ENCODE assay signal across 8 cellular contexts in genomic region chr9:74887041-74887980, GRCh38.
A peak's percentile ranks its signal among the peaks of the same experiment; 100 is the strongest.
DNase-seq lines count a peak whose midpoint lies in the region; ATAC-seq and TF ChIP-seq lines count a peak whose summit lies in the region.

Gene TRPM6 (minus strand): TSS chr9:74887921. CDS start chr9:74887856, 65 bp downstream.

- no peak for TF ChIP-seq CTCF in C4-2B (conservative IDR thresholded peaks at IDR 0.05)

- POLR2A ChIA-PET in HEK293T (lab: Yijun Ruan, JAX): interaction anchor here (1.8 kb wide), 1 partner anchor 65 kb away, joined by 7 read pairs; the partner anchor contains the start of gene C9orf40

- H3K9ac ChIP-seq in stomach smooth muscle (ENCODE audit: low read length in 2 of 2): peak within 1 kb of the TSS; percentile 38 to 68

- H3K27me3 ChIP-seq in muscle layer of duodenum (ENCODE audit: low read depth, low read length) (no peaks in the 10 kb centered on the region), stomach smooth muscle (ENCODE audit: control insufficient read depth in 1 of 2, insufficient read depth in 2 of 2, low read length in 2 of 2) (no peaks in the 10 kb centered on the region)

- H3K36me3 ChIP-seq in muscle layer of duodenum (ENCODE audit: control insufficient read depth in 1 of 2, insufficient read depth in 2 of 2, low read length in 2 of 2) (no peaks in the 10 kb centered on the region), stomach smooth muscle (ENCODE audit: control insufficient read depth in 2 of 2, insufficient read depth in 2 of 2, low read length in 2 of 2) (no peaks in the 10 kb centered on the region)

- H3K9me3 ChIP-seq in muscle layer of duodenum (ENCODE audit: control insufficient read depth in 1 of 2, low read length in 2 of 2): no peaks in the 10 kb centered on the region
- H3K9me3 ChIP-seq in stomach smooth muscle (ENCODE audit: control insufficient read depth in 2 of 2, low read length in 2 of 2): no peaks in the 10 kb centered on the region

- H3K4me3 ChIP-seq in muscle layer of duodenum (ENCODE audit: low read depth in 1 of 2, low read length in 2 of 2) (peak within 1 kb of the TSS; percentile 45 to 70), stomach smooth muscle (ENCODE audit: low read length in 2 of 2) (peak within 1 kb of the TSS; percentile 58 to 76)

- peak within 1 kb of the TSS; percentile 7; the same call in 1 of the 2 replicates for H3K27ac ChIP-seq in C4-2B
- peak within 1 kb of the TSS; percentile 25 for H3K27ac ChIP-seq in muscle layer of duodenum (ENCODE audit: low read length)
- H3K27ac ChIP-seq in stomach smooth muscle (ENCODE audit: low read length): peak within 1 kb of the TSS; percentile 41

- CTCF ChIA-PET in HEK293T (lab: Yijun Ruan, JAX): interaction anchor here (1.8 kb wide), 1 partner anchor 65 kb away, joined by 6 read pairs; the partner anchor contains the start of gene C9orf40

- peaks cover 0 to 7% of the 10 kb centered on the region in 2 donors for H3K4me1 ChIP-seq in muscle layer of duodenum (ENCODE audit: control insufficient read depth in 1 of 2, insufficient read depth in 2 of 2, low read length in 2 of 2)
- H3K4me1 ChIP-seq in stomach smooth muscle (ENCODE audit: control insufficient read depth, insufficient read depth, low read length): peaks cover 3% of the 10 kb centered on the region

- no peak for ATAC-seq in GM19452 (IDR thresholded peaks at IDR 0.05; ENCODE audit: unreplicated experiment)

- DNase-seq in HEK293T (ENCODE audit: extremely low spot score) (peak; percentile 63), NCI-H524 (lab: John Stamatoyannopoulos, UW) (peak; percentile 46 to 59), activated T-cell treated with anti-CD3 and anti-CD28 coated beads for 48 hours (ENCODE audit: low read depth) (peak; percentile 29), fibroblast of gingiva (ENCODE audit: low read depth) (peak; percentile 86)

TF ChIP-seq in HEK293T, 16 proteins besides CTCF, POLR2A, EP300 and RAD21:
- no peak for TF ChIP-seq PKNOX1 (IDR thresholded peaks at IDR 0.05)
- TF ChIP-seq TARDBP (IDR thresholded peaks at IDR 0.05): no peak
- no peak for TF ChIP-seq BHLHE40 (IDR thresholded peaks at IDR 0.05; ENCODE audit: borderline replicate concordance)
- no peak for TF ChIP-seq HDGF (IDR thresholded peaks at IDR 0.05; ENCODE audit: borderline replicate concordance)
- no peak for TF ChIP-seq LEF1 (IDR thresholded peaks at IDR 0.05; ENCODE audit: borderline replicate concordance)
- TF ChIP-seq NFRKB (IDR thresholded peaks at IDR 0.05): no peak
- no peak for TF ChIP-seq ELF4 (IDR thresholded peaks at IDR 0.05)
- TF ChIP-seq CTBP1 (IDR thresholded peaks at IDR 0.05; ENCODE audit: borderline replicate concordance): no peak
- TF ChIP-seq FOXA1 (IDR thresholded peaks at IDR 0.05): no peak
- no peak for TF ChIP-seq ARNT (IDR thresholded peaks at IDR 0.05)
- no peak for TF ChIP-seq FOXM1 (IDR thresholded peaks at IDR 0.05; ENCODE audit: borderline replicate concordance)
- no peak for TF ChIP-seq SUZ12 (IDR thresholded peaks at IDR 0.05)
- no peak for TF ChIP-seq ZNF384 (IDR thresholded peaks at IDR 0.05)
- TF ChIP-seq FOXK2 (IDR thresholded peaks at IDR 0.05): no peak

Comparison
In these comparisons a context has a peak if more than half of its experiments do, and no peak if none do; other contexts are left out.
1. DNase-seq: peak in every context shown above with its lines; median percentile 86 in fibroblast of gingiva; 63 in HEK293T; 52 in NCI-H524; 29 in activated T-cell treated with anti-CD3 and anti-CD28 coated beads for 48 hours.